In genomic region chr11:110710520-110711381, GRCh38 we compare ENCODE assay signal across 8 cellular contexts. TPM values are rescaled to one million over a fixed set of nuclear protein-coding genes. Genes with fewer than 3 reads are reported as not detected.
A peak's percentile ranks its signal among the peaks of the same experiment; 100 is the strongest.
DNase-seq lines count a peak whose midpoint lies in the region; ATAC-seq, FAIRE-seq and TF ChIP-seq lines count a peak whose summit lies in the region.

No MANE protein-coding gene starts in this region.

- FAIRE-seq in urothelium cell line (lab: Jason Lieb, UNC): no peak

- H3K4me1 ChIP-seq in Peyer's patch (peaks cover 0 to 17% (median 0%) of the 10 kb centered on the region in 4 donors), esophagus (ENCODE audit: control insufficient read depth in 2 of 2, insufficient read depth in 2 of 2, low read length in 1 of 2) (peaks cover 0 to 8% of the 10 kb centered on the region in 2 donors), mucosa of stomach (ENCODE audit: control insufficient read depth, insufficient read depth, low read length) (peaks cover 12% of the 10 kb centered on the region)

- H3K27ac ChIP-seq in Peyer's patch (peak overlapping the region; percentile 69 to 87 (median 74)), esophagus (ENCODE audit: low read depth in 2 of 2, low read length in 1 of 2) (no peak overlapping the region)

- WGBS in esophagus, 2 donors: 6 to 7% methylated on average over 35 of the region's 35 CpGs

- peak; percentile 9 to 46 (median 43) for DNase-seq in NCI-H1417 (lab: John Stamatoyannopoulos, UW)
- no peak for DNase-seq in NCI-H1417 treated with DMSO at 0.1 percent for 48 hours (lab: John Stamatoyannopoulos, UW)
- peak; percentile 16 to 58 (median 55) for DNase-seq in Peyer's patch
- DNase-seq in urothelium cell line (ENCODE audit: low spot score): peak; percentile 50
- no peak for DNase-seq in activated CD4-positive, CD25-positive, alpha-beta regulatory T cell treated with anti-CD3 and anti-CD28 coated beads, Interleukin-2, amount 50 U/mL, for 72 hours

- TF ChIP-seq POLR2A in Peyer's patch (IDR thresholded peaks at IDR 0.05): no peak

- peak overlapping the region; percentile 60 to 75 (median 61) for H3K4me3 ChIP-seq in Peyer's patch
- H3K4me3 ChIP-seq in esophagus (ENCODE audit: low read depth in 1 of 2, low read length in 2 of 2): peak overlapping the region; percentile 69 to 75
- peak overlapping the region; percentile 12 for H3K4me3 ChIP-seq in mucosa of stomach (ENCODE audit: low read length)

- no peak overlapping the region for H3K9ac ChIP-seq in mucosa of stomach (ENCODE audit: low read length)

- H3K36me3 ChIP-seq in Peyer's patch (no peaks in the 10 kb centered on the region), esophagus (ENCODE audit: control insufficient read depth in 2 of 2, insufficient read depth in 2 of 2, low read length in 1 of 2) (no peaks in the 10 kb centered on the region), mucosa of stomach (ENCODE audit: control insufficient read depth, insufficient read depth, low read length) (no peaks in the 10 kb centered on the region)

- H3K27me3 ChIP-seq in Peyer's patch (peaks cover 0 to 9% of the 10 kb centered on the region in 2 donors), esophagus (ENCODE audit: control insufficient read depth in 1 of 2, insufficient read depth in 2 of 2, low read length in 2 of 2) (no peaks in the 10 kb centered on the region), mucosa of stomach (ENCODE audit: control insufficient read depth, insufficient read depth, low read length) (peaks cover 31% of the 10 kb centered on the region)

- no peak for TF ChIP-seq CTCF in Peyer's patch (IDR thresholded peaks at IDR 0.05)

- ATAC-seq in GM21381 (IDR thresholded peaks at IDR 0.05; ENCODE audit: unreplicated experiment): no peak

- no peaks in the 10 kb centered on the region for H3K9me3 ChIP-seq in Peyer's patch
- peaks cover 0 to 2% of the 10 kb centered on the region in 2 donors for H3K9me3 ChIP-seq in esophagus (ENCODE audit: control insufficient read depth in 2 of 2, insufficient read depth in 1 of 2, low read depth in 1 of 2, low read length in 1 of 2)
- H3K9me3 ChIP-seq in mucosa of stomach (ENCODE audit: control insufficient read depth, low read length): no peaks in the 10 kb centered on the region

RNA-seq across cellular contexts. Expression of gene ARHGAP20, which starts 1.5 kb away (rescaled TPM):
- total RNA-seq in Peyer's patch: 1 to 10 TPM; 1.8 to 9.9 (median 2.3) TPM
- under 1 TPM; 0.33 to 0.60 TPM for polyA plus RNA-seq in esophagus

Comparison
In these comparisons a context has a peak if more than half of its experiments do, and no peak if none do; other contexts are left out.
1. DNase-seq: peak in NCI-H1417 (3 of 3), Peyer's patch (3 of 3) and urothelium cell line (single experiment); none in NCI-H1417 treated with DMSO at 0.1 percent for 48 hours (single experiment) and activated CD4-positive, CD25-positive, alpha-beta regulatory T cell treated with anti-CD3 and anti-CD28 coated beads, Interleukin-2, amount 50 U/mL, for 72 hours (single experiment).
2. H3K27ac ChIP-seq: peak in Peyer's patch (4 of 4); none in esophagus (0 of 2).
3. H3K4me3 ChIP-seq: peak in every context shown above with its lines; median percentile 72 in esophagus; 61 in Peyer's patch; 12 in mucosa of stomach.